Comparison of ENCODE assay signal across 1 cellular context in the genomic region with DNA sequence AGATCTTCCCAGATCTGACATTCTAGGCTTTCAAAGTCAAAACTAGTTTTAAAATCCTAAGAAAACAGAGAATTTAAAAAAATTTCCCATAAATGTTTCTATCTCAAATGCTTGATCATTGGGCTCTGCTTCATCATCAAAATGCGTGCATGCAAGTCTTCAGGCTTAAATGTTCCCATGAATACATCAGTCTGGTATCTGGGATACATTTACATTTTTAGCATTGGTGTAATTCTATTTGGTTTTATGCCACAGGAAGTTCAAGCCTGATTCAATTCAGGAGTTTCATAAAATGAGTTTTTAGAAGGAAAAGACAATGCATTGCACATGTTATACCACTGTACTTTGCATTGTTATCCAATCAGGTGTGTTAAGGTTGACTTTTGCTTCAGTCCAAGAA.
TF ChIP-seq lines count a peak whose summit lies in the region.

No MANE protein-coding gene starts in this region.

TF ChIP-seq in SK-N-SH, 30 proteins besides CTCF, POLR2A, EP300 and RAD21 (continued from another document):
- TF ChIP-seq, protein P1, sequence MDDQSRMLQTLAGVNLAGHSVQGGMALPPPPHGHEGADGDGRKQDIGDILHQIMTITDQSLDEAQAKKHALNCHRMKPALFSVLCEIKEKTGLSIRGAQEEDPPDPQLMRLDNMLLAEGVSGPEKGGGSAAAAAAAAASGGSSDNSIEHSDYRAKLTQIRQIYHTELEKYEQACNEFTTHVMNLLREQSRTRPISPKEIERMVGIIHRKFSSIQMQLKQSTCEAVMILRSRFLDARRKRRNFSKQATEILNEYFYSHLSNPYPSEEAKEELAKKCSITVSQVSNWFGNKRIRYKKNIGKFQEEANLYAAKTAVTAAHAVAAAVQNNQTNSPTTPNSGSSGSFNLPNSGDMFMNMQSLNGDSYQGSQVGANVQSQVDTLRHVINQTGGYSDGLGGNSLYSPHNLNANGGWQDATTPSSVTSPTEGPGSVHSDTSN (IDR thresholded peaks at IDR 0.05): no peak
